13 cellular contexts compared by ENCODE assay signal in genomic region chr1:248926401-248927182, GRCh38. TPM values are rescaled to one million over a fixed set of nuclear protein-coding genes. Genes with fewer than 3 reads are reported as not detected.
A peak's percentile ranks its signal among the peaks of the same experiment; 100 is the strongest.
DNase-seq lines count a peak whose midpoint lies in the region; ATAC-seq and TF ChIP-seq lines count a peak whose summit lies in the region.
"Had no signal": no experiment of that assay in that cellular context is flagged by ENCODE, and none has a peak within 500 bp of the region (broad histone marks: within the 10 kb centered on the region; RNA-seq: fewer than 3 reads in every experiment).

No MANE protein-coding gene starts in this region.

- no peak overlapping the region for H3K27ac Mint-ChIP-seq in CD4-positive, alpha-beta T cell

- peaks cover 15% of the 10 kb centered on the region for H3K36me3 Mint-ChIP-seq in CD4-positive, alpha-beta T cell (ENCODE audit: low read depth)

- no peaks in the 10 kb centered on the region for H3K9me3 Mint-ChIP-seq in CD4-positive, alpha-beta T cell

- H3K9me3 ChIP-seq in BLaER1 treated with 17β-estradiol and CSF1 and Interleukin-3, amounts not matched to agents 10 nM and 100 nM (replicated peaks in 1 of 11), result no peaks in the 10 kb centered on the region
- H3K9me3 ChIP-seq in CD4-positive, alpha-beta T cell (ENCODE audit: control insufficient read depth, low read length), result no peaks in the 10 kb centered on the region
- H3K9me3 ChIP-seq in effector memory CD4-positive, alpha-beta T cell (ENCODE audit: control insufficient read depth, low read length), result no peaks in the 10 kb centered on the region
- H3K9me3 ChIP-seq: ascending aorta, thyroid gland had no signal

- intact Hi-C loops in CD4-positive, alpha-beta T cell (cut with DNase I, micrococcal nuclease), result no loop called here

- H4K20me1 ChIP-seq in BLaER1 treated with 17β-estradiol and CSF1 and Interleukin-3, amounts not matched to agents 10 nM and 100 nM, result peaks cover 0 to 20% (median 0%) of the 10 kb centered on the region in 11 experiments; a peak in 3 of 22 replicates

- no peak overlapping the region for H3K27ac ChIP-seq in BLaER1 treated with 17β-estradiol and CSF1 and Interleukin-3, amounts not matched to agents 10 nM and 100 nM
- no peak overlapping the region for H3K27ac ChIP-seq in CD4-positive, alpha-beta T cell (ENCODE audit: low read depth, low read length)
- H3K27ac ChIP-seq in effector memory CD4-positive, alpha-beta T cell (ENCODE audit: insufficient read depth, low read length, poor library complexity, severe bottlenecking), result no peak overlapping the region
- H3K27ac ChIP-seq: ascending aorta, thyroid gland had no signal

- no peak overlapping the region for H3K4me3 ChIP-seq in BLaER1 treated with 17β-estradiol and CSF1 and Interleukin-3, amounts not matched to agents 10 nM and 100 nM
- H3K4me3 ChIP-seq in effector memory CD4-positive, alpha-beta T cell (ENCODE audit: insufficient read depth, low read depth, low read length, poor library complexity, severe bottlenecking), result no peak overlapping the region
- H3K4me3 ChIP-seq: ascending aorta, thyroid gland had no signal

- no peak overlapping the region for H3K4me3 Mint-ChIP-seq in CD4-positive, alpha-beta T cell

- H3K27me3 Mint-ChIP-seq in CD4-positive, alpha-beta T cell, result no peaks in the 10 kb centered on the region

- no peak for ATAC-seq in CD4-positive, alpha-beta T cell (ENCODE audit: poor library complexity)
- ATAC-seq in GM18909 (IDR thresholded peaks at IDR 0.05; ENCODE audit: poor library complexity, unreplicated experiment), result no peak
- no peak for ATAC-seq in GM19395 (IDR thresholded peaks at IDR 0.05; ENCODE audit: unreplicated experiment)
- ATAC-seq: left cardiac atrium had no signal

- H3K4me2 ChIP-seq in BLaER1 treated with 17β-estradiol and CSF1 and Interleukin-3, amounts not matched to agents 10 nM and 100 nM, result peak overlapping the region in 7 of 11 experiments; percentile 1 to 85 (median 66); a peak in 9 of 22 replicates

- H3K36me3 ChIP-seq in BLaER1 treated with 17β-estradiol and CSF1 and Interleukin-3, amounts not matched to agents 10 nM and 100 nM, result peaks cover 5 to 13% (median 11%) of the 10 kb centered on the region in 11 experiments; a peak in 16 of 22 replicates
- no peaks in the 10 kb centered on the region for H3K36me3 ChIP-seq in effector memory CD4-positive, alpha-beta T cell (ENCODE audit: control insufficient read depth, insufficient read depth, low read length)
- H3K36me3 ChIP-seq: ascending aorta had no signal

- H3K4me1 Mint-ChIP-seq in CD4-positive, alpha-beta T cell (ENCODE audit: low read depth), result peaks cover 13% of the 10 kb centered on the region

- POLR2A ChIA-PET in CD4-positive, alpha-beta T cell (lab: Charles Lee), result no interaction called here

- no peak overlapping the region for H3K9ac ChIP-seq in BLaER1 treated with 17β-estradiol and CSF1 and Interleukin-3, amounts not matched to agents 10 nM and 100 nM

- TF ChIP-seq CTCF in CD4-positive, alpha-beta T cell (IDR thresholded peaks at IDR 0.05), result no peak

- CTCF ChIA-PET in CD4-positive, alpha-beta T cell (lab: Charles Lee), result no interaction called here

- peaks cover 29 to 50% (median 37%) of the 10 kb centered on the region in 10 experiments for H3K4me1 ChIP-seq in BLaER1 treated with 17β-estradiol and CSF1 and Interleukin-3, amounts not matched to agents 10 nM and 100 nM
- H3K4me1 ChIP-seq in effector memory CD4-positive, alpha-beta T cell (ENCODE audit: control insufficient read depth, insufficient read depth, low read length, poor library complexity, severe bottlenecking), result peaks cover 6% of the 10 kb centered on the region
- H3K4me1 ChIP-seq: ascending aorta, thyroid gland had no signal

- DNase-seq in HT1080 (ENCODE audit: low read depth) (peak; percentile 73), amniotic epithelial cell (ENCODE audit: low read depth) (peak; percentile 89), iris pigment epithelial cell (ENCODE audit: low read depth) (peak; percentile 65)
- no peak for DNase-seq in CD4-positive, alpha-beta T cell
- no peak for DNase-seq in effector memory CD4-positive, alpha-beta T cell
- DNase-seq: activated CD8-positive, alpha-beta memory T cell treated with anti-CD3 and anti-CD28 coated beads, Interleukin-2, amount 50 U/mL, for 48 hours; left cardiac atrium; NCI-H1930; thyroid gland had no signal

- peaks cover 0 to 10% (median 0%) of the 10 kb centered on the region in 11 experiments; a peak in 3 of 22 replicates for H3K27me3 ChIP-seq in BLaER1 treated with 17β-estradiol and CSF1 and Interleukin-3, amounts not matched to agents 10 nM and 100 nM
- no peaks in the 10 kb centered on the region for H3K27me3 ChIP-seq in CD4-positive, alpha-beta T cell (ENCODE audit: control insufficient read depth, insufficient read depth, low read length)
- H3K27me3 ChIP-seq in effector memory CD4-positive, alpha-beta T cell (replicated peaks; ENCODE audit: control insufficient read depth, insufficient read depth, low read length, poor library complexity, severe bottlenecking), result no peaks in the 10 kb centered on the region
- H3K27me3 ChIP-seq: ascending aorta, thyroid gland had no signal

RNA-seq across cellular contexts. Expression of gene PGBD2, which starts 20.6 kb away (rescaled TPM):
- 5.7 and 7.0 TPM in 2 replicates for total RNA-seq in HT1080 (2014; rRNA removed; shearing (Covaris generic))
- polyA plus RNA-seq in HT1080 (2015; cell fraction: cytosol; rRNA removed), result 4.4 and 5.4 TPM in 2 replicates
- polyA plus RNA-seq in HT1080 (2015; cell fraction: nucleus; rRNA removed), result 16.3 and 18.9 TPM in 2 replicates
- under 1 TPM; 0.78 to 0.85 TPM for total RNA-seq in CD4-positive, alpha-beta T cell

Comparison
In these comparisons a context has a peak if more than half of its experiments do, and no peak if none do; other contexts are left out.
1. DNase-seq: peak in HT1080 (single experiment), amniotic epithelial cell (single experiment) and iris pigment epithelial cell (single experiment); none in CD4-positive, alpha-beta T cell (0 of 10) and effector memory CD4-positive, alpha-beta T cell (0 of 3).